ENCODE assay signal across 8 cellular contexts in genomic region chr17:44307387-44308186, GRCh38. TPM values are rescaled to one million over a fixed set of nuclear protein-coding genes. Genes with fewer than 3 reads are reported as not detected.
A peak's percentile ranks its signal among the peaks of the same experiment; 100 is the strongest.
DNase-seq lines count a peak whose midpoint lies in the region; ATAC-seq, FAIRE-seq and TF ChIP-seq lines count a peak whose summit lies in the region.

No MANE protein-coding gene starts in this region.

- H3K9ac ChIP-seq in H1 (replicated peaks in 1 of 4; ENCODE audit: extremely low read depth in 1 of 4, low read depth in 3 of 4, low read length in 3 of 4), result peak overlapping the region in 2 of 4 experiments; percentile 13 to 16; a peak in 2 of 7 replicates

- POLR2A ChIA-PET in H1 (lab: Charles Lee; ENCODE audit: partially characterized antibody), result interaction anchor here (0.6 to 4.0 kb wide), 6 partner anchors 13 to 91 kb away, joined by 3 to 61 read pairs (median 8); partner anchors contain the start of genes SLC25A39 and UBTF

- H3K14ac ChIP-seq in H1 (ENCODE audit: insufficient read length), result no peak overlapping the region

- H3K36me3 Mint-ChIP-seq in activated T-cell treated with anti-CD3 and anti-CD28 coated beads, Interleukin-2, amount 50 U/mL, for 4 hours (ENCODE audit: insufficient read depth), result no peaks in the 10 kb centered on the region
- H3K36me3 Mint-ChIP-seq in mesothelial cell of epicardium, result no peaks in the 10 kb centered on the region
- no peaks in the 10 kb centered on the region for H3K36me3 Mint-ChIP-seq in type B pancreatic cell

- no peak overlapping the region for H2BK20ac ChIP-seq in H1 (ENCODE audit: low read length)

- peaks cover 7 to 36% (median 24%) of the 10 kb centered on the region in 4 experiments for H3K4me1 ChIP-seq in H1 (replicated peaks in 1 of 4; ENCODE audit: control insufficient read depth in 3 of 4, insufficient read depth in 4 of 4, low read length in 3 of 4)

- H3K9me3 ChIP-seq in H1 (ENCODE audit: insufficient read depth in 2 of 2, low read depth in 1 of 2, low read length in 1 of 2), result no peaks in the 10 kb centered on the region

- TF ChIP-seq CTCF in H1 (IDR thresholded peaks at IDR 0.05; ENCODE audit: control extremely low read depth in 1 of 3, insufficient read depth in 1 of 3, low read depth in 1 of 3, low read length in 3 of 3), result no peak
- TF ChIP-seq CTCF in mesothelial cell of epicardium (IDR thresholded peaks at IDR 0.05; ENCODE audit: unreplicated experiment), result no peak
- no peak for TF ChIP-seq CTCF in type B pancreatic cell (conservative IDR thresholded peaks at IDR 0.05)

- no peak for TF ChIP-seq POLR2A in H1 (IDR thresholded peaks at IDR 0.05; ENCODE audit: control extremely low read depth in 1 of 2, low read depth in 2 of 2, low read length in 2 of 2)

- no peak overlapping the region for H3K4me3 Mint-ChIP-seq in activated T-cell treated with anti-CD3 and anti-CD28 coated beads, Interleukin-2, amount 50 U/mL, for 4 hours
- H3K4me3 Mint-ChIP-seq in mesothelial cell of epicardium, result peak overlapping the region; percentile 60
- H3K4me3 Mint-ChIP-seq in type B pancreatic cell, result peak overlapping the region; percentile 82

- no peak overlapping the region for H3K23ac ChIP-seq in H1 (ENCODE audit: insufficient read length)

- peak overlapping the region; percentile 90 to 93 for H3K4me2 ChIP-seq in H1 (ENCODE audit: insufficient read depth in 1 of 2, low read depth in 2 of 2, low read length in 2 of 2)

- H3K56ac ChIP-seq in H1 (replicated peaks; ENCODE audit: insufficient read length, low read depth, low read length), result no peak overlapping the region

- no peak overlapping the region for H3K27ac ChIP-seq in H1 (ENCODE audit: low read depth, low read length)

- no peak for FAIRE-seq in H1 (lab: Jason Lieb, UNC)

- H2BK120ac ChIP-seq in H1 (replicated peaks; ENCODE audit: low read depth, low read length), result peak overlapping the region; percentile 34

- H3K23me2 ChIP-seq in H1 (ENCODE audit: low read depth, low read length), result peaks cover 6% of the 10 kb centered on the region

- peaks cover 13% of the 10 kb centered on the region for H3K4me1 Mint-ChIP-seq in activated T-cell treated with anti-CD3 and anti-CD28 coated beads, Interleukin-2, amount 50 U/mL, for 4 hours (ENCODE audit: low read depth)
- H3K4me1 Mint-ChIP-seq in mesothelial cell of epicardium (peaks cover 2% of the 10 kb centered on the region), type B pancreatic cell (ENCODE audit: unreplicated experiment) (no peaks in the 10 kb centered on the region)

- H3K4me3 ChIP-seq in H1 (ENCODE audit: extremely low read depth in 1 of 4, insufficient read depth in 2 of 4, low read depth in 3 of 4, low read length in 4 of 4), result peak overlapping the region; percentile 43 to 67 (median 54)

- H3K18ac ChIP-seq in H1 (ENCODE audit: extremely low read depth, low read length), result peak overlapping the region; percentile 78

- no peak for TF ChIP-seq EP300 in H1 (IDR thresholded peaks at IDR 0.05; ENCODE audit: borderline replicate concordance in 1 of 2, low read depth in 2 of 2, low read length in 2 of 2)

- H2BK12ac ChIP-seq in H1 (ENCODE audit: low read depth, low read length), result peak overlapping the region; percentile 80; the same call in 1 of the 2 replicates

- TF ChIP-seq RAD21 in H1 (IDR thresholded peaks at IDR 0.05 in 1 of 2, conservative IDR thresholded peaks at IDR 0.05 in 1 of 2; ENCODE audit: low read depth in 2 of 2, low read length in 2 of 2), result peak in 1 of 2 experiments; percentile 10; a peak in 1 of 4 replicates

- H4K91ac ChIP-seq in H1 (replicated peaks; ENCODE audit: insufficient read length, low read length), result no peak overlapping the region

- H4K8ac ChIP-seq in H1 (ENCODE audit: extremely low read depth, insufficient read depth, low read length), result no peak overlapping the region; the same call in 1 of the 2 replicates

- H3K79me1 ChIP-seq in H1 (ENCODE audit: low read depth, low read length), result no peaks in the 10 kb centered on the region

- H3K27ac Mint-ChIP-seq in mesothelial cell of epicardium, result no peak overlapping the region
- peak overlapping the region; percentile 18 for H3K27ac Mint-ChIP-seq in type B pancreatic cell

- no peak for DNase-seq in activated T-cell treated with anti-CD3 and anti-CD28 coated beads, Interleukin-2, amount 50 U/mL, for 4 hours
- no peak for DNase-seq in activated T-cell treated with anti-CD3 and anti-CD28 coated beads, Interleukin-2, amount 50 U/mL, for 1 hour
- DNase-seq in NCI-H774 (lab: John Stamatoyannopoulos, UW) (peak; percentile 34), H1 (ENCODE audit: low read depth in 1 of 2, low spot score in 2 of 2) (peak in 1 of 2 experiments; percentile 80), mesothelial cell of epicardium (ENCODE audit: low spot score in 2 of 2, unreplicated experiment in 2 of 2) (peak in 1 of 2 experiments; percentile 63), type B pancreatic cell (ENCODE audit: extremely low spot score, unreplicated experiment) (no peak)

- H4K20me1 ChIP-seq in H1 (replicated peaks in 1 of 2; ENCODE audit: control insufficient read depth in 1 of 2, insufficient read depth in 2 of 2, low read length in 2 of 2), result peaks cover 0 to 6% of the 10 kb centered on the region in 2 experiments

- H3K27me3 Mint-ChIP-seq in activated T-cell treated with anti-CD3 and anti-CD28 coated beads, Interleukin-2, amount 50 U/mL, for 4 hours (ENCODE audit: low read depth), result peaks cover 35% of the 10 kb centered on the region
- H3K27me3 Mint-ChIP-seq in mesothelial cell of epicardium (ENCODE audit: low read depth) (peaks cover 73% of the 10 kb centered on the region), type B pancreatic cell (peaks cover 51% of the 10 kb centered on the region)

- peak overlapping the region; percentile 91 for H2BK5ac ChIP-seq in H1 (ENCODE audit: low read depth, low read length)

- peak; percentile 44 to 48 for ATAC-seq in activated T-cell treated with anti-CD3 and anti-CD28 coated beads, Interleukin-2, amount 50 U/mL, for 4 hours
- no peak for ATAC-seq in GM19035 (IDR thresholded peaks at IDR 0.05; ENCODE audit: unreplicated experiment)
- ATAC-seq in HG03097 (IDR thresholded peaks at IDR 0.05; ENCODE audit: low FRiP score, unreplicated experiment), result no peak

- no peaks in the 10 kb centered on the region for H3K36me3 ChIP-seq in H1 (ENCODE audit: control insufficient read depth in 2 of 4, insufficient read depth in 4 of 4, low read length in 3 of 4)

- H3K27me3 ChIP-seq in H1 (replicated peaks in 1 of 4; ENCODE audit: control insufficient read depth in 3 of 4, extremely low read depth in 1 of 4, insufficient read depth in 3 of 4, low read length in 3 of 4), result no peaks in the 10 kb centered on the region; a peak in 2 of 7 replicates

- H2AK5ac ChIP-seq in H1 (ENCODE audit: low read depth, low read length), result no peak overlapping the region

- 1% methylated on average over 22 of the region's 26 CpGs; no CpG with 5 or more reads in 1 of the 2 experiments for WGBS in H1 (ENCODE audit: extremely low coverage in 1 of 2, insufficient coverage in 1 of 2, insufficient read length in 1 of 2, insufficient replicate concordance in 2 of 2, low coverage in 1 of 2, low lambda C conversion rate in 2 of 2, missing lambda C conversion rate in 1 of 2), 2 experiments

- peak overlapping the region; percentile 1 for H3K4ac ChIP-seq in H1 (replicated peaks; ENCODE audit: insufficient read length, low read depth, low read length)

- no peaks in the 10 kb centered on the region for H3K79me2 ChIP-seq in H1 (ENCODE audit: control insufficient read depth in 1 of 2, insufficient read depth in 2 of 2, low read length in 2 of 2)

- H2AFZ ChIP-seq in H1 (ENCODE audit: low read length), result no peak overlapping the region; the same call in 1 of the 2 replicates

- no peaks in the 10 kb centered on the region for H3K9me3 Mint-ChIP-seq in activated T-cell treated with anti-CD3 and anti-CD28 coated beads, Interleukin-2, amount 50 U/mL, for 4 hours
- H3K9me3 Mint-ChIP-seq in mesothelial cell of epicardium (no peaks in the 10 kb centered on the region), type B pancreatic cell (no peaks in the 10 kb centered on the region)

- peak overlapping the region; percentile 50 for H4K5ac ChIP-seq in H1 (ENCODE audit: insufficient read length, low read depth, low read length)

- H2BK15ac ChIP-seq in H1 (ENCODE audit: low read length), result peak overlapping the region; percentile 88; the same call in 1 of the 2 replicates

- CTCF ChIA-PET in H1 (lab: Charles Lee; ENCODE audit: partially characterized antibody), result interaction anchor here (0.6 to 3.7 kb wide), 4 partner anchors 12 to 98 kb away, joined by 3 to 24 read pairs (median 10); no protein-coding TSS in a partner anchor

RNA-seq across cellular contexts. Expression of gene RUNDC3A, which starts 0.8 kb away (rescaled TPM):
- total RNA-seq in activated T-cell treated with anti-CD3 and anti-CD28 coated beads, Interleukin-2, amount 50 U/mL, for 4 hours, result under 1 TPM in 2 of 3 donors, not detected in 1; 0.18 to 0.26 TPM
- 6.1 and 6.4 TPM in 2 replicates for total RNA-seq in H1 (2021; fragmentation: NEBNext Ultra II Directional; extraction: Animal tissue kit (Norgen Biotek cat#: 25700))
- polyA plus RNA-seq in H1 (2011; rRNA removed), result 13.8 and 15.6 TPM in 2 replicates
- 11.9 TPM for polyA plus RNA-seq in H1 (2011; cell fraction: cytosol; rRNA removed)
- polyA plus RNA-seq in H1 (2011; cell fraction: nucleus; rRNA removed), result 23.7 TPM
- 4.5 to 8.2 TPM (median 6.2 TPM) in 4 replicates for polyA plus RNA-seq in H1 (2012, experiment 1 of 2)
- 5.1 TPM for polyA plus RNA-seq in H1 (2012, experiment 2 of 2)
- 4.7 TPM for polyA plus RNA-seq in H1 (2013, experiment 1 of 2)
- 4.5 TPM for polyA plus RNA-seq in H1 (2013, experiment 2 of 2)
- 3.8 and 4.3 TPM in 2 replicates for polyA minus RNA-seq in H1 (2011; rRNA and poly(A)+ RNA removed)
- 6.8 TPM for polyA minus RNA-seq in H1 (2011; cell fraction: cytosol; rRNA and poly(A)+ RNA removed)
- polyA minus RNA-seq in H1 (2011; cell fraction: nucleus; rRNA and poly(A)+ RNA removed), result 3.4 TPM
- 0.34 to 0.60 TPM (median 0.53 TPM) in 3 replicates for total RNA-seq in mesothelial cell of epicardium
- 10.3 and 12.3 TPM in 2 replicates for total RNA-seq in type B pancreatic cell (ENCODE audit: low replicate concordance)

RNA-seq across cellular contexts. Expression of gene SLC25A39, which starts 17.0 kb away (rescaled TPM):
- 100 to 1,000 TPM; 211 to 248 (median 211) TPM for total RNA-seq in activated T-cell treated with anti-CD3 and anti-CD28 coated beads, Interleukin-2, amount 50 U/mL, for 4 hours
- 189 and 200 TPM in 2 replicates for total RNA-seq in H1 (2021; fragmentation: NEBNext Ultra II Directional; extraction: Animal tissue kit (Norgen Biotek cat#: 25700))
- 291 and 408 TPM in 2 replicates for polyA plus RNA-seq in H1 (2011; rRNA removed)
- 282 TPM for polyA plus RNA-seq in H1 (2011; cell fraction: cytosol; rRNA removed)
- polyA plus RNA-seq in H1 (2011; cell fraction: nucleus; rRNA removed), result 575 TPM
- 156 to 250 TPM (median 229 TPM) in 4 replicates for polyA plus RNA-seq in H1 (2012, experiment 1 of 2)
- polyA plus RNA-seq in H1 (2012, experiment 2 of 2), result 230 TPM
- polyA plus RNA-seq in H1 (2013, experiment 1 of 2), result 181 TPM
- 173 TPM for polyA plus RNA-seq in H1 (2013, experiment 2 of 2)
- polyA minus RNA-seq in H1 (2011; rRNA and poly(A)+ RNA removed), result 74.8 and 88.3 TPM in 2 replicates
- 85.4 TPM for polyA minus RNA-seq in H1 (2011; cell fraction: cytosol; rRNA and poly(A)+ RNA removed)
- polyA minus RNA-seq in H1 (2011; cell fraction: nucleus; rRNA and poly(A)+ RNA removed), result 119 TPM
- total RNA-seq in mesothelial cell of epicardium, result 106 to 113 TPM (median 112 TPM) in 3 replicates
- 137 and 169 TPM in 2 replicates for total RNA-seq in type B pancreatic cell (ENCODE audit: low replicate concordance)

RNA-seq across cellular contexts. Expression of gene GRN, which starts 37.5 kb away (rescaled TPM):
- 10 to 100 TPM; 32.0 to 39.5 (median 36.5) TPM for total RNA-seq in activated T-cell treated with anti-CD3 and anti-CD28 coated beads, Interleukin-2, amount 50 U/mL, for 4 hours
- total RNA-seq in H1 (2021; fragmentation: NEBNext Ultra II Directional; extraction: Animal tissue kit (Norgen Biotek cat#: 25700)), result 108 and 117 TPM in 2 replicates
- 387 and 526 TPM in 2 replicates for polyA plus RNA-seq in H1 (2011; rRNA removed)
- polyA plus RNA-seq in H1 (2011; cell fraction: cytosol; rRNA removed), result 143 TPM
- 360 TPM for polyA plus RNA-seq in H1 (2011; cell fraction: nucleus; rRNA removed)
- 137 to 183 TPM (median 169 TPM) in 4 replicates for polyA plus RNA-seq in H1 (2012, experiment 1 of 2)
- 165 TPM for polyA plus RNA-seq in H1 (2012, experiment 2 of 2)
- 258 TPM for polyA plus RNA-seq in H1 (2013, experiment 1 of 2)
- polyA plus RNA-seq in H1 (2013, experiment 2 of 2), result 236 TPM
- 66.1 and 115 TPM in 2 replicates for polyA minus RNA-seq in H1 (2011; rRNA and poly(A)+ RNA removed)
- 135 TPM for polyA minus RNA-seq in H1 (2011; cell fraction: cytosol; rRNA and poly(A)+ RNA removed)
- polyA minus RNA-seq in H1 (2011; cell fraction: nucleus; rRNA and poly(A)+ RNA removed), result 88.4 TPM
- total RNA-seq in mesothelial cell of epicardium (128 to 144 TPM (median 137 TPM) in 3 replicates), type B pancreatic cell (ENCODE audit: low replicate concordance) (183 and 236 TPM in 2 replicates)

RNA-seq across cellular contexts. Expression of gene SLC4A1, which starts 39.7 kb away (rescaled TPM):
- not detected for total RNA-seq in activated T-cell treated with anti-CD3 and anti-CD28 coated beads, Interleukin-2, amount 50 U/mL, for 4 hours
- total RNA-seq in H1 (2021; fragmentation: NEBNext Ultra II Directional; extraction: Animal tissue kit (Norgen Biotek cat#: 25700)), result 0.08 TPM in 1 of 2 replicates, not detected in the other
- 0.08 and 0.09 TPM in 2 replicates for polyA plus RNA-seq in H1 (2011; rRNA removed)
- polyA plus RNA-seq in H1 (2011; cell fraction: cytosol; rRNA removed), result 0.09 TPM
- 0.30 TPM for polyA plus RNA-seq in H1 (2011; cell fraction: nucleus; rRNA removed)
- polyA plus RNA-seq in H1 (2012, experiment 1 of 2), result 0.04 to 0.18 TPM (median 0.17 TPM) in 3 of 4 replicates, not detected in the other
- polyA plus RNA-seq in H1 (2012, experiment 2 of 2), result not detected
- polyA plus RNA-seq in H1 (2013, experiment 1 of 2), result 0.02 TPM
- polyA plus RNA-seq in H1 (2013, experiment 2 of 2), result 0.04 TPM
- polyA minus RNA-seq in H1 (2011; rRNA and poly(A)+ RNA removed), result not detected in 2 replicates
- polyA minus RNA-seq in H1 (2011; cell fraction: cytosol; rRNA and poly(A)+ RNA removed), result not detected
- polyA minus RNA-seq in H1 (2011; cell fraction: nucleus; rRNA and poly(A)+ RNA removed), result not detected
- total RNA-seq in mesothelial cell of epicardium, result not detected in 3 replicates
- total RNA-seq in type B pancreatic cell (ENCODE audit: low replicate concordance), result not detected in 2 replicates

RNA-seq across cellular contexts. Expression of gene FAM171A2, which starts 56.1 kb away (rescaled TPM):
- total RNA-seq in activated T-cell treated with anti-CD3 and anti-CD28 coated beads, Interleukin-2, amount 50 U/mL, for 4 hours, result under 1 TPM; 0.24 to 0.33 (median 0.27) TPM
- 23.9 and 24.1 TPM in 2 replicates for total RNA-seq in H1 (2021; fragmentation: NEBNext Ultra II Directional; extraction: Animal tissue kit (Norgen Biotek cat#: 25700))
- 21.9 and 31.8 TPM in 2 replicates for polyA plus RNA-seq in H1 (2011; rRNA removed)
- polyA plus RNA-seq in H1 (2011; cell fraction: cytosol; rRNA removed), result 21.7 TPM
- polyA plus RNA-seq in H1 (2011; cell fraction: nucleus; rRNA removed), result 37.0 TPM
- polyA plus RNA-seq in H1 (2012, experiment 1 of 2), result 10.4 to 25.0 TPM (median 21.9 TPM) in 4 replicates
- 11.7 TPM for polyA plus RNA-seq in H1 (2012, experiment 2 of 2)
- polyA plus RNA-seq in H1 (2013, experiment 1 of 2), result 15.4 TPM
- 15.9 TPM for polyA plus RNA-seq in H1 (2013, experiment 2 of 2)
- 14.7 and 17.9 TPM in 2 replicates for polyA minus RNA-seq in H1 (2011; rRNA and poly(A)+ RNA removed)
- polyA minus RNA-seq in H1 (2011; cell fraction: cytosol; rRNA and poly(A)+ RNA removed), result 22.5 TPM
- polyA minus RNA-seq in H1 (2011; cell fraction: nucleus; rRNA and poly(A)+ RNA removed), result 24.7 TPM
- total RNA-seq in mesothelial cell of epicardium, result 58.0 to 64.7 TPM (median 60.7 TPM) in 3 replicates
- 13.3 and 34.7 TPM in 2 replicates for total RNA-seq in type B pancreatic cell (ENCODE audit: low replicate concordance)

Comparison
In these comparisons a context has a peak if more than half of its experiments do, and no peak if none do; other contexts are left out.
1. ATAC-seq: peak in activated T-cell treated with anti-CD3 and anti-CD28 coated beads, Interleukin-2, amount 50 U/mL, for 4 hours (2 of 2); none in GM19035 (single experiment) and HG03097 (single experiment).